8 cellular contexts compared by ENCODE assay signal in genomic region chr3:146468234-146468931, GRCh38. TPM values are rescaled to one million over a fixed set of nuclear protein-coding genes. Genes with fewer than 3 reads are reported as not detected.
DNase-seq lines count a peak whose midpoint lies in the region; ATAC-seq, FAIRE-seq and TF ChIP-seq lines count a peak whose summit lies in the region.

No MANE protein-coding gene starts in this region.

- H3K9me3 Mint-ChIP-seq in CD4-positive, alpha-beta memory T cell, result no peaks in the 10 kb centered on the region
- no peaks in the 10 kb centered on the region for H3K9me3 Mint-ChIP-seq in natural killer cell treated with Interleukin-12 subunit alpha and Interleukin-12 subunit beta and Interleukin-15 and Interleukin-18, amount 100 ng/mL, for 72 hours

- no peak for TF ChIP-seq EP300 in esophagus muscularis mucosa (IDR thresholded peaks at IDR 0.05)

- WGBS in esophagus muscularis mucosa, result 44% methylated on average over 6 of the region's 6 CpGs
- WGBS in adrenal gland, 4 donors, result 64 to 78% (median 71%) methylated on average over 6 of the region's 6 CpGs

- no peak for DNase-seq in CD4-positive, alpha-beta memory T cell
- no peak for DNase-seq in Panc1 (ENCODE audit: low read depth, low spot score)
- no peak for DNase-seq in esophagus muscularis mucosa (ENCODE audit: extremely low spot score)
- DNase-seq in natural killer cell treated with Interleukin-12 subunit alpha and Interleukin-12 subunit beta and Interleukin-15 and Interleukin-18, amount 100 ng/mL, for 72 hours (ENCODE audit: low spot score), result no peak
- no peak for DNase-seq in RCC 7860 (ENCODE audit: low spot score)
- no peak for DNase-seq in adrenal gland
- no peak for DNase-seq in GM12891 (ENCODE audit: insufficient read length, low spot score)
- no peak for DNase-seq in GM19239 (ENCODE audit: insufficient read length, low spot score)

- in situ Hi-C loops in Panc1 (cut with HindIII; ENCODE audit: low pct_unique_long_range_greater_than_20kb, low sequenced_read_pairs), result no loop called here

- H3K36me3 Mint-ChIP-seq in CD4-positive, alpha-beta memory T cell, result no peaks in the 10 kb centered on the region
- H3K36me3 Mint-ChIP-seq in natural killer cell treated with Interleukin-12 subunit alpha and Interleukin-12 subunit beta and Interleukin-15 and Interleukin-18, amount 100 ng/mL, for 72 hours, result no peaks in the 10 kb centered on the region

- no peaks in the 10 kb centered on the region for H3K27me3 Mint-ChIP-seq in CD4-positive, alpha-beta memory T cell
- H3K27me3 Mint-ChIP-seq in natural killer cell treated with Interleukin-12 subunit alpha and Interleukin-12 subunit beta and Interleukin-15 and Interleukin-18, amount 100 ng/mL, for 72 hours, result peaks cover 4 to 6% of the 10 kb centered on the region in 2 donors

- no peak overlapping the region for H3K27ac ChIP-seq in CD4-positive, alpha-beta memory T cell (ENCODE audit: low read depth, low read length)
- H3K27ac ChIP-seq in Panc1 (ENCODE audit: low read length) (peak overlapping the region; percentile 89), esophagus muscularis mucosa (replicated peaks in 1 of 4) (peak overlapping the region; percentile 74 to 88 (median 79)), adrenal gland (no peak overlapping the region)

- peaks cover 13% of the 10 kb centered on the region for H3K4me1 ChIP-seq in CD4-positive, alpha-beta memory T cell (ENCODE audit: insufficient read depth, low read length)
- H3K4me1 ChIP-seq in Panc1 (ENCODE audit: control insufficient read depth, insufficient read depth, low read length) (peaks cover 40% of the 10 kb centered on the region), esophagus muscularis mucosa (peaks cover 0 to 17% (median 11%) of the 10 kb centered on the region in 4 donors), adrenal gland (replicated peaks in 1 of 2) (no peaks in the 10 kb centered on the region)

- intact Hi-C loops in CD4-positive, alpha-beta memory T cell (cut with micrococcal nuclease), result loop anchor here (2.0 kb wide), 1 partner anchor 76 kb away; the partner anchor contains the start of gene PLSCR1
- intact Hi-C loops in Panc1 (cut with micrococcal nuclease; ENCODE audit: unreplicated experiment), result loop anchor here (2.0 kb wide), 1 partner anchor 76 kb away; the partner anchor contains the start of gene PLSCR1
- intact Hi-C loops in esophagus muscularis mucosa (cut with DNase I), result loop anchor here (5.0 kb wide), 1 partner anchor 74 kb away; the partner anchor contains the start of gene PLSCR1
- intact Hi-C loops in adrenal gland (cut with DNase I), result no loop called here

- ATAC-seq in Panc1, result 0 out of 2 replicates have a peak, but pooled peaks have one; percentile 5
- ATAC-seq in natural killer cell treated with Interleukin-12 subunit alpha and Interleukin-12 subunit beta and Interleukin-15 and Interleukin-18, amount 100 ng/mL, for 72 hours, result no peak

- BruUV-seq in Panc1 (replicated peaks; lab: Mats Ljungman, UMichigan), result no TSS peak

- H3K9me3 ChIP-seq in CD4-positive, alpha-beta memory T cell (ENCODE audit: control insufficient read depth in 1 of 2, low read length in 2 of 2), result no peaks in the 10 kb centered on the region
- H3K9me3 ChIP-seq in Panc1 (ENCODE audit: control insufficient read depth, insufficient read depth, low read depth, low read length) (no peaks in the 10 kb centered on the region), esophagus muscularis mucosa (no peaks in the 10 kb centered on the region), adrenal gland (replicated peaks in 1 of 3) (no peaks in the 10 kb centered on the region)

- TF ChIP-seq CTCF in Panc1 (IDR thresholded peaks at IDR 0.05) (no peak), esophagus muscularis mucosa (IDR thresholded peaks at IDR 0.05) (no peak), adrenal gland (IDR thresholded peaks at IDR 0.05) (no peak)

- POLR2A ChIA-PET in CD4-positive, alpha-beta memory T cell (lab: Charles Lee; ENCODE audit: partially characterized antibody), result interaction anchor here (1.2 to 1.5 kb wide), 2 partner anchors 75 to 76 kb away, joined by 4 read pairs; partner anchors contain the start of gene PLSCR1
- POLR2A ChIA-PET in Panc1 (lab: Charles Lee), result interaction anchor here (0.5 to 1.8 kb wide), 2 partner anchors 76 kb away, joined by 8 to 9 read pairs; partner anchors contain the start of gene PLSCR1

- peak overlapping the region in 7 of 8 donors; percentile 3 to 86 (median 85) for H3K4me3 Mint-ChIP-seq in CD4-positive, alpha-beta memory T cell
- H3K4me3 Mint-ChIP-seq in natural killer cell treated with Interleukin-12 subunit alpha and Interleukin-12 subunit beta and Interleukin-15 and Interleukin-18, amount 100 ng/mL, for 72 hours, result peak overlapping the region; percentile 75

- CTCF ChIA-PET in CD4-positive, alpha-beta memory T cell (lab: Charles Lee; ENCODE audit: partially characterized antibody), result interaction anchor here (0.7 kb wide), 1 partner anchor 9 kb away, joined by 3 read pairs; no protein-coding TSS in a partner anchor
- CTCF ChIA-PET in Panc1 (lab: Charles Lee), result interaction anchor here (0.6 kb wide), 1 partner anchor 215 kb away, joined by 5 read pairs; no protein-coding TSS in a partner anchor

- H3K4me1 Mint-ChIP-seq in CD4-positive, alpha-beta memory T cell, result peaks cover 0 to 14% (median 6%) of the 10 kb centered on the region in 4 donors
- H3K4me1 Mint-ChIP-seq in natural killer cell treated with Interleukin-12 subunit alpha and Interleukin-12 subunit beta and Interleukin-15 and Interleukin-18, amount 100 ng/mL, for 72 hours (ENCODE audit: low read depth in 2 of 2), result peaks cover 0 to 4% of the 10 kb centered on the region in 2 donors

- FAIRE-seq in RCC 7860 (lab: Jason Lieb, UNC) (no peak), GM12891 (lab: Jason Lieb, UNC) (no peak), GM19239 (lab: Jason Lieb, UNC) (no peak)

- no peaks in the 10 kb centered on the region for H3K36me3 ChIP-seq in CD4-positive, alpha-beta memory T cell (ENCODE audit: insufficient read depth, low read length)
- no peaks in the 10 kb centered on the region for H3K36me3 ChIP-seq in Panc1 (ENCODE audit: control insufficient read depth, insufficient read depth, low read length)
- H3K36me3 ChIP-seq in esophagus muscularis mucosa, result no peaks in the 10 kb centered on the region
- no peaks in the 10 kb centered on the region for H3K36me3 ChIP-seq in adrenal gland (replicated peaks in 1 of 2)

- H3K27ac Mint-ChIP-seq in CD4-positive, alpha-beta memory T cell, result peak overlapping the region in 6 of 7 donors; percentile 20 to 82 (median 34)
- no peak overlapping the region for H3K27ac Mint-ChIP-seq in natural killer cell treated with Interleukin-12 subunit alpha and Interleukin-12 subunit beta and Interleukin-15 and Interleukin-18, amount 100 ng/mL, for 72 hours

- peak overlapping the region in 1 of 2 donors; percentile 60 for H3K4me3 ChIP-seq in CD4-positive, alpha-beta memory T cell (ENCODE audit: low read length in 2 of 2)
- H3K4me3 ChIP-seq in Panc1 (ENCODE audit: low read depth in 2 of 2, low read length in 2 of 2) (peak overlapping the region; percentile 57 to 75), esophagus muscularis mucosa (peak overlapping the region in 1 of 4 donors; percentile 79), adrenal gland (no peak overlapping the region)

- H3K27me3 ChIP-seq in CD4-positive, alpha-beta memory T cell (ENCODE audit: insufficient read depth, low read length), result no peaks in the 10 kb centered on the region
- H3K27me3 ChIP-seq in Panc1 (ENCODE audit: control insufficient read depth, insufficient read depth, low read length) (no peaks in the 10 kb centered on the region), esophagus muscularis mucosa (no peaks in the 10 kb centered on the region), adrenal gland (no peaks in the 10 kb centered on the region)

- TF ChIP-seq POLR2A in esophagus muscularis mucosa (IDR thresholded peaks at IDR 0.05; ENCODE audit: low read depth), result no peak
- no peak for TF ChIP-seq POLR2A in adrenal gland (IDR thresholded peaks at IDR 0.05)
- TF ChIP-seq POLR2A in GM12891 (IDR thresholded peaks at IDR 0.05; ENCODE audit: low read depth, low read length), result no peak

TF ChIP-seq in GM12891, 5 proteins besides CTCF, POLR2A, EP300 and RAD21:
- TF ChIP-seq SPI1 (IDR thresholded peaks at IDR 0.05; ENCODE audit: low read depth, low read length), result no peak
- TF ChIP-seq POU2F2 (IDR thresholded peaks at IDR 0.05; ENCODE audit: low read depth, low read length), result no peak
- TF ChIP-seq POLR2AphosphoS5 (IDR thresholded peaks at IDR 0.05; ENCODE audit: low read depth, low read length), result no peak
- no peak for TF ChIP-seq PAX5 (IDR thresholded peaks at IDR 0.05; ENCODE audit: insufficient read depth, low read length, severe bottlenecking)
- TF ChIP-seq TAF1 (IDR thresholded peaks at IDR 0.05; ENCODE audit: low read depth, low read length), result no peak

RNA-seq across cellular contexts. Expression of gene PLSCR2, which starts 1.0 kb away (rescaled TPM):
- total RNA-seq in CD4-positive, alpha-beta memory T cell, result under 1 TPM; 0.72 to 0.76 TPM
- under 1 TPM in 1 of 2 donors, not detected in 1; 0.20 TPM for polyA plus RNA-seq in CD4-positive, alpha-beta memory T cell
- total RNA-seq in Panc1 (2021; ENCODE audit: unreplicated experiment), result 0.54 TPM
- polyA plus RNA-seq in Panc1 (2012; ENCODE audit: insufficient read length), result 0.40 TPM
- total RNA-seq in esophagus muscularis mucosa, result under 1 TPM in 1 of 4 donors, not detected in 3; 0.69 TPM
- total RNA-seq in natural killer cell treated with Interleukin-12 subunit alpha and Interleukin-12 subunit beta and Interleukin-15 and Interleukin-18, amount 100 ng/mL, for 72 hours, result not detected
- total RNA-seq in adrenal gland, result under 1 TPM in 1 of 8 donors, not detected in 7; 0.41 TPM
- polyA plus RNA-seq in adrenal gland, result not detected
- polyA plus RNA-seq in GM12891 (2012; ENCODE audit: low read depth, missing spikeins), result not detected

Comparison
In these comparisons a context has a peak if more than half of its experiments do, and no peak if none do; other contexts are left out.
1. H3K27ac ChIP-seq: peak in Panc1 (single experiment) and esophagus muscularis mucosa (4 of 4); none in CD4-positive, alpha-beta memory T cell (single experiment) and adrenal gland (0 of 5).
2. H3K4me3 ChIP-seq: peak in Panc1 (2 of 2); none in adrenal gland (0 of 4).
3. H3K27ac Mint-ChIP-seq: peak in CD4-positive, alpha-beta memory T cell (6 of 7); none in natural killer cell treated with Interleukin-12 subunit alpha and Interleukin-12 subunit beta and Interleukin-15 and Interleukin-18, amount 100 ng/mL, for 72 hours (0 of 2).
4. intact Hi-C loops: an anchor here in CD4-positive, alpha-beta memory T cell (2.0 kb wide), Panc1 (2.0 kb wide) and esophagus muscularis mucosa (5.0 kb wide); none called in adrenal gland.